8 cellular contexts compared by ENCODE assay signal in the genomic region with DNA sequence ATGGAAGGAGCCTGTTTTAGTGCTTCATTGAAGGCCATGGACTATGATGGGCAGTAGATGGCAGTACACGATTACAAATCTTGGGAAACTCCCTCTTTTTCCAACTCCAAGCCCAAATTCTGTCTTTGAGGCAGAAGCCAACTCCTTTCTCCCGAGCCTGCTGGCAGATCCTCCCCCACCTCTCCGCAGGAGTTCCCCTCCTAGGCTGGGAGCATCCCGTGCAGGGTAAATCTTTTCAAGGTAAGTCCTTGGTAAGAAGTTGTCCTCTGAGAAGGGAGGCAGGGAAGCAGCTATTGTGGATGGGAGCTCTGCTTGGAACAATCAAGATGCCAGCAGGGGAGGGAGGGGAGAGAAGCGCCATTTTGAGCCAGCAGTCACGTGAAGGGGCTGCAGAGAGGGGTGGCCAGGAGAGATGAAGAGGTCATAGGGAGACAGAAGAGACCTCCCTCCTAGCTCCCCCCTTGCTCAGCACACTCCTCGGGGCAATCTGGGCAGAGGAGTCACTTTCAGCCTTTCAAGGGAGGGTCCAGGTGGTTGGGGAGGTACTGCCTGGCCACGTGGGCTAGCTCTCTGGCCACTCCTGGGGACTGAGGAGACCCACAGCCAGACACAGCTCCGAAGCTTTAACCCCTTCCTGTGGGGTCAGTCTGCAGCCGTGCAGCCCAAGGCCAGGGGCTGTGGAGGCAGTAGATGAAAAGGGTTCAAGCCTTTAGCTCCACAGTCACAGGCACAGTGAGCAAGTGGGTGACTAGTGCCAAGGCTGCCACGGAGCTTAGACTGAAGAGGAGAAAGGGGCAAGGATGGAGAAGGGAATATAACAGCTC. TPM values are rescaled to one million over a fixed set of nuclear protein-coding genes. Genes with fewer than 3 reads are reported as not detected.
DNase-seq lines count a peak whose midpoint lies in the region; ATAC-seq and TF ChIP-seq lines count a peak whose summit lies in the region.

No MANE protein-coding gene starts in this region.

- peak overlapping the region; percentile 95 for H3T11ph ChIP-seq in H9 (ENCODE audit: low read length)

- no peaks in the 10 kb centered on the region for H3K79me2 ChIP-seq in H9 (ENCODE audit: insufficient read depth, low read length)

- peak overlapping the region; percentile 85 for H3K4me2 ChIP-seq in H9 (ENCODE audit: insufficient read depth, insufficient read length, low read length)

- no peak overlapping the region for H2BK12ac ChIP-seq in H9 (ENCODE audit: insufficient read length, low read depth, low read length)

- no peaks in the 10 kb centered on the region for H3K79me1 ChIP-seq in H9 (ENCODE audit: insufficient read depth, low read depth, low read length, poor library complexity, severe bottlenecking)

- no peaks in the 10 kb centered on the region for H3K27me3 ChIP-seq in H9 (ENCODE audit: insufficient read depth, low read length)
- H3K27me3 ChIP-seq in left ventricle myocardium inferior (ENCODE audit: low read depth), result no peaks in the 10 kb centered on the region
- H3K27me3 ChIP-seq in effector memory CD4-positive, alpha-beta T cell (replicated peaks; ENCODE audit: control insufficient read depth, insufficient read depth, low read length, poor library complexity, severe bottlenecking), result no peaks in the 10 kb centered on the region

- peak overlapping the region; percentile 53 for H4K5ac ChIP-seq in H9 (ENCODE audit: insufficient read length, low read depth, low read length)

- peak overlapping the region; percentile 91 for H3K9ac ChIP-seq in H9 (ENCODE audit: extremely low read depth, insufficient read length, low read length)

- peaks cover 7% of the 10 kb centered on the region for H3K23me2 ChIP-seq in H9 (ENCODE audit: insufficient read length, low read depth, low read length, poor library complexity, severe bottlenecking)

- H3K23ac ChIP-seq in H9 (ENCODE audit: insufficient read length, low read depth, low read length), result no peak overlapping the region

- peak overlapping the region; percentile 76 to 85 for H3K4me3 Mint-ChIP-seq in H9

- peak; percentile 86 for DNase-seq in H9
- peak; percentile 68 for DNase-seq in NCI-H345 (lab: John Stamatoyannopoulos, UW)
- peak; percentile 28 to 93 (median 68) for DNase-seq in anterior cingulate cortex (lab: John Stamatoyannopoulos, UW)
- DNase-seq in left ventricle myocardium inferior, result no peak
- DNase-seq in posterior cingulate gyrus, result peak; percentile 15 to 90 (median 59)
- DNase-seq in effector memory CD4-positive, alpha-beta T cell, result no peak

- H4K20me1 ChIP-seq in H9 (ENCODE audit: control insufficient read depth, insufficient read depth, insufficient read length), result no peaks in the 10 kb centered on the region

- H4K91ac ChIP-seq in H9 (ENCODE audit: insufficient read length, low read depth, low read length), result no peak overlapping the region

- WGBS in H9 (ENCODE audit: extremely low coverage, insufficient read length, low lambda C conversion rate), result no CpG with 5 or more reads among the region's 11 CpGs

- H3K4me1 Mint-ChIP-seq in H9, result peaks cover 20 to 21% of the 10 kb centered on the region in 2 experiments

- H3K4me3 ChIP-seq in left ventricle myocardium inferior, result peak overlapping the region; percentile 59
- no peak overlapping the region for H3K4me3 ChIP-seq in effector memory CD4-positive, alpha-beta T cell (ENCODE audit: insufficient read depth, low read depth, low read length, poor library complexity, severe bottlenecking)

- intact Hi-C loops in left ventricle myocardium inferior (cut with micrococcal nuclease) (no loop called here), posterior cingulate gyrus (cut with DNase I) (loop anchor here (1.0 to 10.0 kb wide), 4 partner anchors 171 to 522 kb away; no protein-coding TSS in a partner anchor)

- peaks cover 6 to 16% (median 15%) of the 10 kb centered on the region in 3 experiments; a peak in 6 of 7 replicates for H3K36me3 Mint-ChIP-seq in H9 (ENCODE audit: insufficient read depth in 1 of 3, low read depth in 3 of 3)

- peak overlapping the region; percentile 96 to 99 (median 98) for H3K27ac Mint-ChIP-seq in H9

- peak overlapping the region; percentile 59 for H2BK5ac ChIP-seq in H9 (ENCODE audit: insufficient read length, low read length)

- H2AFZ ChIP-seq in H9 (ENCODE audit: low read length), result peak overlapping the region; percentile 95

- no peaks in the 10 kb centered on the region for H3K27me3 Mint-ChIP-seq in H9 (ENCODE audit: low read depth)

- no peak overlapping the region for H2BK15ac ChIP-seq in H9 (ENCODE audit: low read depth, low read length)

- H3K4ac ChIP-seq in H9 (ENCODE audit: low read depth, low read length), result no peak overlapping the region; the same call in 1 of the 2 replicates

- no peak for ATAC-seq in GM21576 (IDR thresholded peaks at IDR 0.05; ENCODE audit: unreplicated experiment)

- TF ChIP-seq CTCF in C4-2B (conservative IDR thresholded peaks at IDR 0.05), result peak; percentile 67
- TF ChIP-seq CTCF in H9 (conservative IDR thresholded peaks at IDR 0.05), result peak; percentile 83
- TF ChIP-seq CTCF in left ventricle myocardium inferior (IDR thresholded peaks at IDR 0.05; ENCODE audit: borderline replicate concordance), result peak; percentile 72

- no peak overlapping the region for H2BK120ac ChIP-seq in H9 (ENCODE audit: low read depth, low read length, poor library complexity, severe bottlenecking)

- no peak overlapping the region for H2BK20ac ChIP-seq in H9 (ENCODE audit: low read depth, low read length, poor library complexity, severe bottlenecking)

- H4K8ac ChIP-seq in H9 (replicated peaks; ENCODE audit: insufficient read length, low read depth, low read length), result peak overlapping the region; percentile 89

- no peaks in the 10 kb centered on the region for H3K9me3 Mint-ChIP-seq in H9

- peak overlapping the region; percentile 53 for H3K56ac ChIP-seq in H9 (ENCODE audit: insufficient read length, low read depth, low read length)

- H3K4me1 ChIP-seq in H9 (ENCODE audit: insufficient read depth, low read length) (no peaks in the 10 kb centered on the region), left ventricle myocardium inferior (peaks cover 18% of the 10 kb centered on the region)
- no peaks in the 10 kb centered on the region for H3K4me1 ChIP-seq in effector memory CD4-positive, alpha-beta T cell (ENCODE audit: control insufficient read depth, insufficient read depth, low read length, poor library complexity, severe bottlenecking)

- peaks cover 24% of the 10 kb centered on the region for H3K36me3 ChIP-seq in left ventricle myocardium inferior
- H3K36me3 ChIP-seq in effector memory CD4-positive, alpha-beta T cell (ENCODE audit: control insufficient read depth, insufficient read depth, low read length), result no peaks in the 10 kb centered on the region

- no peak overlapping the region for H2AK5ac ChIP-seq in H9 (ENCODE audit: insufficient read length, low read length)

- H3K9me3 ChIP-seq in H9 (ENCODE audit: control insufficient read depth, low read depth, low read length) (no peaks in the 10 kb centered on the region), left ventricle myocardium inferior (replicated peaks) (no peaks in the 10 kb centered on the region)
- no peaks in the 10 kb centered on the region for H3K9me3 ChIP-seq in effector memory CD4-positive, alpha-beta T cell (ENCODE audit: control insufficient read depth, low read length)

- H3K27ac ChIP-seq in C4-2B, result peak overlapping the region; percentile 63
- H3K27ac ChIP-seq in H9 (ENCODE audit: insufficient read length, low read depth, low read length), result peak overlapping the region; percentile 80
- H3K27ac ChIP-seq in left ventricle myocardium inferior (replicated peaks), result peak overlapping the region; percentile 77
- no peak overlapping the region for H3K27ac ChIP-seq in effector memory CD4-positive, alpha-beta T cell (ENCODE audit: insufficient read depth, low read length, poor library complexity, severe bottlenecking)

- H3K14ac ChIP-seq in H9 (ENCODE audit: insufficient read depth, low read length), result peak overlapping the region; percentile 98

- peak overlapping the region; percentile 96 for H3K18ac ChIP-seq in H9 (ENCODE audit: insufficient read length, low read depth, low read length)

RNA-seq across cellular contexts. Expression of gene CC2D2A, which starts 9.6 kb away (rescaled TPM):
- total RNA-seq in H9 (2021) (10.4 and 13.5 TPM in 2 replicates), left ventricle myocardium inferior (9.6 TPM)

RNA-seq across cellular contexts. Expression of gene C1QTNF7, which starts 51.5 kb away (rescaled TPM):
- total RNA-seq in H9 (2021) (not detected in 2 replicates), left ventricle myocardium inferior (2.4 TPM)

Comparison
In these comparisons a context has a peak if more than half of its experiments do, and no peak if none do; other contexts are left out.
1. DNase-seq: peak in H9 (single experiment), NCI-H345 (single experiment), anterior cingulate cortex (58 of 58) and posterior cingulate gyrus (10 of 10); none in left ventricle myocardium inferior (single experiment) and effector memory CD4-positive, alpha-beta T cell (0 of 3).
2. Peak in every context shown above with its lines, with median percentiles within 50 percentile points of each other: CTCF ChIP-seq.